8 cellular contexts compared by ENCODE assay signal in the genomic region with DNA sequence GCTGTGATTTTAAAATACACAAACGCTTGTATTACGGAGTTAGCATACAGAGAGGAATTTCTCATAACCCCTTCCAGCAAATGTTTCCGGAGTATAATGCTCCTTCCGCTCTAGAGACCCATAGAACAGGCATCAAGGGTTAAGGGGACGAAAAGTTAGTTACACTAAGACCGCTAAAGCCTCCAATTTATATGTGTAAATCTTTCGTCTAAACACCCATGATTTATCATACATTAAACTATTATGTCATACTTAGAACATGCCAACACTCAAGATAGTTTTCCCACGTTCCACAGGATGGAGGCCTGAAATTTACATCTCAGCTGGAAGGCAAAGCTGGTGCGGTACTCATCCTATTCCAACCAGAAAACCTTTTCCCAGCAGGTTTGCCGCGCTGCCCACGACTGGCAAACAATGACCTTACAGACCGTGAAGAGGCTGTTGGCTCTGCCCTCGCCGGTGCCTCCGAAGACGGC. TPM values are rescaled to one million over a fixed set of nuclear protein-coding genes. Genes with fewer than 3 reads are reported as not detected.
DNase-seq lines count a peak whose midpoint lies in the region; ATAC-seq and TF ChIP-seq lines count a peak whose summit lies in the region.

No MANE protein-coding gene starts in this region.

- peaks cover 24% of the 10 kb centered on the region for H3K36me3 Mint-ChIP-seq in mesothelial cell of epicardium

- TF ChIP-seq POLR2A in Peyer's patch (IDR thresholded peaks at IDR 0.05) (no peak), uterus (IDR thresholded peaks at IDR 0.05) (no peak)

- ATAC-seq in GM18909 (IDR thresholded peaks at IDR 0.05; ENCODE audit: poor library complexity, unreplicated experiment) (peak; percentile 18), HG03175 (IDR thresholded peaks at IDR 0.05; ENCODE audit: unreplicated experiment) (peak; percentile 3)

- H3K36me3 ChIP-seq in Peyer's patch (peaks cover 0 to 27% (median 0%) of the 10 kb centered on the region in 3 donors), uterus (no peaks in the 10 kb centered on the region)

- peak overlapping the region; percentile 93 for H3K27ac Mint-ChIP-seq in mesothelial cell of epicardium

- H3K4me1 ChIP-seq in Peyer's patch (peaks cover 0 to 15% (median 2%) of the 10 kb centered on the region in 4 donors), uterus (peaks cover 0 to 13% of the 10 kb centered on the region in 2 donors)

- H3K27ac ChIP-seq in C4-2B = peak overlapping the region; percentile 97
- peak overlapping the region; percentile 90 to 97 (median 94) for H3K27ac ChIP-seq in Peyer's patch
- peak overlapping the region; percentile 63 to 98 (median 93) for H3K27ac ChIP-seq in dorsolateral prefrontal cortex
- H3K27ac ChIP-seq in uterus = peak overlapping the region; percentile 93 to 96

- H3K9me3 ChIP-seq in Peyer's patch (no peaks in the 10 kb centered on the region), uterus (no peaks in the 10 kb centered on the region)

- peak overlapping the region; percentile 63 to 86 (median 74) for H3K4me3 ChIP-seq in Peyer's patch
- H3K4me3 ChIP-seq in dorsolateral prefrontal cortex = peak overlapping the region; percentile 56 to 99 (median 88)
- peak overlapping the region; percentile 66 to 81 for H3K4me3 ChIP-seq in uterus

- peaks cover 33% of the 10 kb centered on the region for H3K4me1 Mint-ChIP-seq in mesothelial cell of epicardium

- H3K4me3 Mint-ChIP-seq in mesothelial cell of epicardium = peak overlapping the region; percentile 91

- no peaks in the 10 kb centered on the region for H3K27me3 Mint-ChIP-seq in mesothelial cell of epicardium (ENCODE audit: low read depth)

- no peaks in the 10 kb centered on the region for H3K9me3 Mint-ChIP-seq in mesothelial cell of epicardium

- H3K27me3 ChIP-seq in Peyer's patch (no peaks in the 10 kb centered on the region), dorsolateral prefrontal cortex (no peaks in the 10 kb centered on the region), uterus (no peaks in the 10 kb centered on the region)

- DNase-seq in Peyer's patch (no peak), dorsolateral prefrontal cortex (no peak), mesothelial cell of epicardium (ENCODE audit: low spot score in 2 of 2, unreplicated experiment in 2 of 2) (no peak), uterus (no peak), UCSD-AML1 (lab: John Stamatoyannopoulos, UW; ENCODE audit: unreplicated experiment) (no peak)

- intact Hi-C loops in dorsolateral prefrontal cortex (cut with DNase I) (loop anchor here (10.0 kb wide), 3 partner anchors 401 to 1231 kb away; partner anchors contain the start of genes HIBCH (in 1 of the 2) and STAT1 (in 1 of the 2)), uterus (cut with DNase I; ENCODE audit: low total_unique reads) (no loop called here)

- TF ChIP-seq CTCF in C4-2B (conservative IDR thresholded peaks at IDR 0.05) (no peak), Peyer's patch (IDR thresholded peaks at IDR 0.05) (no peak), dorsolateral prefrontal cortex (IDR thresholded peaks at IDR 0.05 in 54 of 56, conservative IDR thresholded peaks at IDR 0.05 in 2 of 56; ENCODE audit: low read depth in 1 of 56, partially characterized antibody in 56 of 56) (no peak), mesothelial cell of epicardium (IDR thresholded peaks at IDR 0.05; ENCODE audit: unreplicated experiment) (no peak), uterus (IDR thresholded peaks at IDR 0.05) (no peak)

RNA-seq across cellular contexts. Expression of gene ORMDL1, which starts 0.7 kb away (rescaled TPM):
- 100 to 1,000 TPM in 1 of 4 donors, 10 to 100 TPM in 3; 73.4 to 102 (median 87.6) TPM for total RNA-seq in Peyer's patch
- total RNA-seq in dorsolateral prefrontal cortex = 10 to 100 TPM; 31.6 to 78.1 (median 54.7) TPM
- 67.8 to 84.7 TPM (median 73.3 TPM) in 3 replicates for total RNA-seq in mesothelial cell of epicardium
- 10 to 100 TPM; 29.7 to 92.8 (median 66.9) TPM for total RNA-seq in uterus

RNA-seq across cellular contexts. Expression of gene PMS1, which starts 0.8 kb away (rescaled TPM):
- total RNA-seq in Peyer's patch (10 to 100 TPM; 13.6 to 47.0 (median 14.5) TPM), dorsolateral prefrontal cortex (10 to 100 TPM; 29.0 to 64.7 (median 45.8) TPM), mesothelial cell of epicardium (50.3 to 50.5 TPM (median 50.3 TPM) in 3 replicates), uterus (100 to 1,000 TPM in 1 of 4 donors, 10 to 100 TPM in 3; 25.0 to 149 (median 58.5) TPM)

RNA-seq across cellular contexts. Expression of gene OSGEPL1, which starts 20.9 kb away (rescaled TPM):
- total RNA-seq in Peyer's patch = 1 to 10 TPM; 3.0 to 9.9 (median 4.3) TPM
- 10 to 100 TPM in 49 of 120 experiments, 1 to 10 TPM in 71; 5.5 to 18.6 (median 9.7) TPM for total RNA-seq in dorsolateral prefrontal cortex
- 10.7 to 11.3 TPM (median 10.9 TPM) in 3 replicates for total RNA-seq in mesothelial cell of epicardium
- total RNA-seq in uterus = 10 to 100 TPM in 1 of 4 donors, 1 to 10 TPM in 3; 3.6 to 28.2 (median 6.2) TPM
